Comparison of ENCODE assay signal across 8 cellular contexts in the genomic region with DNA sequence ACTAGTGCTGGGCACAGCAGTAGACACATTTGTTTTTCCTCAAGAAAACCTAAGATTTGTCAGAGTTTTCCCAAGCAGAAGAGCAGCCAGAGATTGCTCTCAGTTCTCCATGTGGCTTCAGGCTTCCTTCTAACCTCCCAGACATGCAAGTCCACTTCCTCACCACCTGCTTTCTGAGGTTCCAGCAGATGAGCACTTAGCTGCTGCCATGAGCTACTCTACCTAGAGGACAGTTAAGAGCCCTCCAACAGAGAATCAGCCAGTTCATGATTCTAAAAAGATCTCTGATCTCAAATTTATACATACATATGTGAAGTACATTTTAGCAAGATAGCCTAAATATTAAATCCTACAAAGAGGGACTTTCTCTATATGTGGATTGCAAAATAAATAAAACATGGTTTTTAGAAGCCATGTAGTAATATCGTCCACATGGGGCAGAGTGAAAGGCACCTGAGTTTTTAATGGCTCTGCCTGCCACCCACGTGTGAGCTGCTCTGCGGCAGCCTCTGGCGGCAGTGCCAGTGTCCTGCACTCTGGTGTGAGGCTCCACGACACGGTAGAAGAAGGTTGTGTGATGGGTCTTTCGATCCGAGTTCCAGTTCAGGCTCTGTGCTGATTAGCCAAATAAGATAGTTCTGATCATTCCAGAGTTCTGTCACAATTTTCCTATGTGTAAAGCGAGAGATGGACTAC. TPM values are rescaled to one million over a fixed set of nuclear protein-coding genes. Genes with fewer than 3 reads are reported as not detected.
DNase-seq lines count a peak whose midpoint lies in the region; ATAC-seq, FAIRE-seq and TF ChIP-seq lines count a peak whose summit lies in the region.

No MANE protein-coding gene starts in this region.

- H3K27ac ChIP-seq in endodermal cell (ENCODE audit: low read depth, low read length) (no peak overlapping the region), osteoblast (ENCODE audit: low read depth, low read length) (no peak overlapping the region)

- no peak for FAIRE-seq in GM12891 (lab: Jason Lieb, UNC)

- H3K9me3 Mint-ChIP-seq in endodermal cell, result no peaks in the 10 kb centered on the region

- WGBS in endodermal cell (ENCODE audit: insufficient coverage in 1 of 2, insufficient read length in 1 of 2), 2 experiments, result 66 to 87% methylated on average over 6 to 9 of the region's 9 CpGs

- H3K4me2 ChIP-seq in osteoblast (ENCODE audit: insufficient read depth, low read length), result no peak overlapping the region

- H3K9me3 ChIP-seq in endodermal cell (ENCODE audit: control insufficient read depth, low read length) (no peaks in the 10 kb centered on the region), osteoblast (ENCODE audit: low read depth, low read length) (no peaks in the 10 kb centered on the region)

- H3K4me3 ChIP-seq in endodermal cell (ENCODE audit: low read length), result no peak overlapping the region
- H3K4me3 ChIP-seq in osteoblast (ENCODE audit: insufficient read depth, low read length), result no peak overlapping the region

- H2AFZ ChIP-seq in osteoblast (ENCODE audit: low read length), result no peak overlapping the region

- H3K4me1 ChIP-seq in endodermal cell (ENCODE audit: control insufficient read depth, insufficient read depth, low read length) (no peaks in the 10 kb centered on the region), osteoblast (ENCODE audit: insufficient read depth, low read length) (no peaks in the 10 kb centered on the region)

- H3K36me3 ChIP-seq in endodermal cell (ENCODE audit: control insufficient read depth, insufficient read depth, low read length), result no peaks in the 10 kb centered on the region
- no peaks in the 10 kb centered on the region for H3K36me3 ChIP-seq in osteoblast (ENCODE audit: insufficient read depth, low read length)

- TF ChIP-seq CTCF in endodermal cell (conservative IDR thresholded peaks at IDR 0.05), result peak; percentile 84
- peak; percentile 60 for TF ChIP-seq CTCF in osteoblast (IDR thresholded peaks at IDR 0.05; ENCODE audit: extremely low read depth, low read depth, low read length)

- no peak overlapping the region for H3K27ac Mint-ChIP-seq in endodermal cell

- H3K27me3 ChIP-seq in endodermal cell (ENCODE audit: control insufficient read depth, insufficient read depth, low read length, poor library complexity, severe bottlenecking) (no peaks in the 10 kb centered on the region), osteoblast (ENCODE audit: insufficient read depth, low read length) (no peaks in the 10 kb centered on the region)

- ATAC-seq in HG02610 (IDR thresholded peaks at IDR 0.05; ENCODE audit: unreplicated experiment), result peak; percentile 94

- H3K27me3 Mint-ChIP-seq in endodermal cell (ENCODE audit: insufficient read depth), result no peaks in the 10 kb centered on the region

- H3K4me1 Mint-ChIP-seq in endodermal cell, result no peaks in the 10 kb centered on the region

- no peak overlapping the region for H3K4me3 Mint-ChIP-seq in endodermal cell

- H3K9ac ChIP-seq in endodermal cell (ENCODE audit: extremely low read depth, low read length, poor library complexity, severe bottlenecking), result no peak overlapping the region

- no peaks in the 10 kb centered on the region for H3K36me3 Mint-ChIP-seq in endodermal cell (ENCODE audit: low read depth)

- no peaks in the 10 kb centered on the region for H3K79me2 ChIP-seq in osteoblast (ENCODE audit: insufficient read depth, low read length)

- DNase-seq in GM12891 (ENCODE audit: insufficient read length, low spot score) (peak; percentile 45), NCI-H146 (lab: John Stamatoyannopoulos, UW) (peak; percentile 41), endodermal cell (peak; percentile 81), osteoblast (ENCODE audit: insufficient read length, low spot score, missing footprints) (peak; percentile 83), NCI-H128 (lab: John Stamatoyannopoulos, UW; ENCODE audit: unreplicated experiment) (no peak), pons (ENCODE audit: low spot score) (no peak)
- DNase-seq in activated CD4-positive, alpha-beta T cell treated with anti-CD3 and anti-CD28 coated beads, Interleukin-2, amount 50 U/mL, for 4 hours, result peak; percentile 47 to 51

- no peaks in the 10 kb centered on the region for H4K20me1 ChIP-seq in osteoblast (ENCODE audit: insufficient read depth, low read length)

- no peak for TF ChIP-seq POLR2A in GM12891 (IDR thresholded peaks at IDR 0.05; ENCODE audit: low read depth, low read length)

TF ChIP-seq in GM12891, 5 proteins besides CTCF, POLR2A, EP300 and RAD21:
- TF ChIP-seq SPI1 (IDR thresholded peaks at IDR 0.05; ENCODE audit: low read depth, low read length) (0 out of 2 replicates have a peak, but pooled peaks have one; percentile 0), PAX5 (IDR thresholded peaks at IDR 0.05; ENCODE audit: insufficient read depth, low read length, severe bottlenecking) (no peak)

RNA-seq across cellular contexts. Expression of a gene that starts 10.3 kb away (rescaled TPM):
- 1.5 TPM for polyA plus RNA-seq in GM12891 (2012; ENCODE audit: low read depth, missing spikeins)
- total RNA-seq in endodermal cell (1 to 10 TPM; 2.0 to 2.1 TPM), osteoblast (29.0 and 41.8 TPM in 2 replicates)
- 2.2 TPM for polyA plus RNA-seq in endodermal cell (2013, experiment 1 of 2)
- 1.6 TPM for polyA plus RNA-seq in endodermal cell (2013, experiment 2 of 2)

RNA-seq across cellular contexts. Expression of a gene that starts 25.6 kb away (rescaled TPM):
- 0.09 TPM for polyA plus RNA-seq in GM12891 (2012; ENCODE audit: low read depth, missing spikeins)
- total RNA-seq in endodermal cell (10 to 100 TPM in 1 of 2 donors, 1 to 10 TPM in 1; 9.5 to 11.9 TPM), osteoblast (under 0.01 TPM in 1 of 2 replicates, not detected in the other)
- 0.50 TPM for polyA plus RNA-seq in endodermal cell (2013, experiment 1 of 2)
- 0.17 TPM for polyA plus RNA-seq in endodermal cell (2013, experiment 2 of 2)

Comparison
In these comparisons a context has a peak if more than half of its experiments do, and no peak if none do; other contexts are left out.
1. DNase-seq: peak in GM12891 (single experiment), NCI-H146 (single experiment), activated CD4-positive, alpha-beta T cell treated with anti-CD3 and anti-CD28 coated beads, Interleukin-2, amount 50 U/mL, for 4 hours (2 of 2), endodermal cell (single experiment) and osteoblast (single experiment); none in NCI-H128 (single experiment) and pons (single experiment).
2. RNA of a gene that starts 25.6 kb away (total RNA-seq): 9.5 to 11.9 TPM in endodermal cell; under 0.01 TPM in osteoblast; every median in the first group is over 10 times any median in the second.